Comparison of ENCODE assay signal across 33 cellular contexts in genomic region chr9:136424750-136425362, GRCh38. TPM values are rescaled to one million over a fixed set of nuclear protein-coding genes. Genes with fewer than 3 reads are reported as not detected.
DNase-seq lines count a peak whose midpoint lies in the region; ATAC-seq, FAIRE-seq and TF ChIP-seq lines count a peak whose summit lies in the region.
"Had no signal": no experiment of that assay in that cellular context is flagged by ENCODE, and none has a peak within 500 bp of the region (broad histone marks: within the 10 kb centered on the region; RNA-seq: fewer than 3 reads in every experiment).

No MANE protein-coding gene starts in this region.

- FAIRE-seq in GM12891 (lab: Jason Lieb, UNC): no peak
- FAIRE-seq: A549, bronchial epithelial cell, colon, RCC 7860, TTC549 had no signal

- 0 out of 2 replicates have a peak, but pooled peaks have one; percentile 25 for TF ChIP-seq POLR2A in GM12891 (IDR thresholded peaks at IDR 0.05; ENCODE audit: low read depth, low read length)

- no peaks in the 10 kb centered on the region for H3K4me1 Mint-ChIP-seq in activated CD8-positive, alpha-beta T cell treated with anti-CD3 and anti-CD28 coated beads for 36 hours (ENCODE audit: low read depth)
- H3K4me1 Mint-ChIP-seq in activated CD8-positive, alpha-beta T cell treated with anti-CD3 and anti-CD28 coated beads, Interleukin-2, amount 10 ng/mL, durations not matched to agents 7 days and 5 days (ENCODE audit: low read depth): peaks cover 3% of the 10 kb centered on the region
- H3K4me1 Mint-ChIP-seq in T-helper 17 cell (peaks cover 2% of the 10 kb centered on the region), neural crest cell (no peaks in the 10 kb centered on the region)
- H3K4me1 Mint-ChIP-seq: activated naive CD4-positive, alpha-beta T cell treated with anti-CD3 and anti-CD28 coated beads, Interleukin-2, amount 50 U/mL, for 24 hours had no signal

- H3K27ac Mint-ChIP-seq in activated CD8-positive, alpha-beta T cell treated with anti-CD3 and anti-CD28 coated beads for 36 hours: peak overlapping the region; percentile 52
- no peak overlapping the region for H3K27ac Mint-ChIP-seq in activated CD8-positive, alpha-beta T cell treated with anti-CD3 and anti-CD28 coated beads, Interleukin-2, amount 10 ng/mL, durations not matched to agents 7 days and 5 days
- H3K27ac Mint-ChIP-seq in T-helper 17 cell (no peak overlapping the region), neural crest cell (ENCODE audit: unreplicated experiment) (peak overlapping the region; percentile 35)
- H3K27ac Mint-ChIP-seq: activated naive CD4-positive, alpha-beta T cell treated with anti-CD3 and anti-CD28 coated beads, Interleukin-2, amount 50 U/mL, for 24 hours; T-helper 1 cell treated with Interleukin-12 subunit alpha and Interleukin-12 subunit beta and Interleukin-4 antibody, amounts not matched to agents 30 μg/mL and 1 μg/mL, for 36 hours had no signal

- no peaks in the 10 kb centered on the region for H3K9me3 Mint-ChIP-seq in activated CD8-positive, alpha-beta T cell treated with anti-CD3 and anti-CD28 coated beads for 36 hours
- H3K9me3 Mint-ChIP-seq in activated CD8-positive, alpha-beta T cell treated with anti-CD3 and anti-CD28 coated beads, Interleukin-2, amount 10 ng/mL, durations not matched to agents 7 days and 5 days (ENCODE audit: insufficient read depth): no peaks in the 10 kb centered on the region
- H3K9me3 Mint-ChIP-seq in neural crest cell: no peaks in the 10 kb centered on the region
- H3K9me3 Mint-ChIP-seq: activated naive CD4-positive, alpha-beta T cell treated with anti-CD3 and anti-CD28 coated beads, Interleukin-2, amount 50 U/mL, for 24 hours; activated T-cell treated with anti-CD3 and anti-CD28 coated beads, Interleukin-2, amount 50 U/mL, for 4 hours; naive thymus-derived CD4-positive, alpha-beta T cell; T-helper 1 cell treated with Interleukin-12 subunit alpha and Interleukin-12 subunit beta and Interleukin-4 antibody, amounts not matched to agents 30 μg/mL and 1 μg/mL, for 36 hours had no signal

- DNase-seq in activated CD8-positive, alpha-beta T cell treated with anti-CD3 and anti-CD28 coated beads for 36 hours: no peak
- no peak for DNase-seq in activated CD8-positive, alpha-beta T cell treated with anti-CD3 and anti-CD28 coated beads, Interleukin-2, amount 10 ng/mL, durations not matched to agents 7 days and 5 days
- DNase-seq in GM12891 (ENCODE audit: insufficient read length, low spot score): no peak
- no peak for DNase-seq in T-helper 17 cell
- no peak for DNase-seq in neural crest cell (ENCODE audit: low read depth, low spot score)
- DNase-seq in cerebellum (ENCODE audit: low spot score): no peak
- DNase-seq: activated CD4-positive, CD25-positive, alpha-beta regulatory T cell treated with anti-CD3 and anti-CD28 coated beads, Interleukin-2, amount 50 U/mL, for 72 hours; activated CD8-positive, alpha-beta memory T cell treated with anti-CD3 and anti-CD28 coated beads for 24 hours; activated T-cell treated with anti-CD3 and anti-CD28 coated beads, Interleukin-2, amount 50 U/mL, for 4 hours; aorta; GDM1; Kasumi-1; kidney glomerular epithelial cell; midbrain; MV-4-11; naive thymus-derived CD4-positive, alpha-beta T cell; NCI-H1436 treated with DMSO at 0.1 percent for 48 hours; NCI-H446; NCI-H82; occipital lobe; psoas muscle; stimulated activated CD4-positive, alpha-beta T cell treated with anti-CD3 and anti-CD28 coated beads, Interleukin-4, amount 100 ng/mL, for 24 hours; upper lobe of right lung had no signal

- POLR2A ChIA-PET in activated CD8-positive, alpha-beta T cell treated with anti-CD3 and anti-CD28 coated beads for 36 hours (lab: Charles Lee): interaction anchor here (0.6 to 2.8 kb wide), 9 partner anchors 8 to 352 kb away, joined by 3 to 13 read pairs (median 4); partner anchors contain the start of genes ENTR1 and PMPCA
- POLR2A ChIA-PET in activated CD8-positive, alpha-beta T cell treated with anti-CD3 and anti-CD28 coated beads, Interleukin-2, amount 10 ng/mL, durations not matched to agents 7 days and 5 days (lab: Charles Lee): interaction anchor here (0.6 to 1.5 kb wide), 4 partner anchors 11 to 1150 kb away, joined by 3 to 5 read pairs (median 4); no protein-coding TSS in a partner anchor

- H3K36me3 Mint-ChIP-seq in activated CD8-positive, alpha-beta T cell treated with anti-CD3 and anti-CD28 coated beads for 36 hours (ENCODE audit: low read depth): peaks cover 30% of the 10 kb centered on the region
- peaks cover 35% of the 10 kb centered on the region for H3K36me3 Mint-ChIP-seq in activated CD8-positive, alpha-beta T cell treated with anti-CD3 and anti-CD28 coated beads, Interleukin-2, amount 10 ng/mL, durations not matched to agents 7 days and 5 days (ENCODE audit: low read depth)
- H3K36me3 Mint-ChIP-seq in T-helper 17 cell (ENCODE audit: low read depth) (no peaks in the 10 kb centered on the region), neural crest cell (ENCODE audit: low read depth) (peaks cover 5% of the 10 kb centered on the region)

- H3K27me3 Mint-ChIP-seq in activated CD8-positive, alpha-beta T cell treated with anti-CD3 and anti-CD28 coated beads for 36 hours: no peaks in the 10 kb centered on the region
- H3K27me3 Mint-ChIP-seq in activated CD8-positive, alpha-beta T cell treated with anti-CD3 and anti-CD28 coated beads, Interleukin-2, amount 10 ng/mL, durations not matched to agents 7 days and 5 days (ENCODE audit: low read depth): no peaks in the 10 kb centered on the region
- H3K27me3 Mint-ChIP-seq in T-helper 17 cell (no peaks in the 10 kb centered on the region), neural crest cell (ENCODE audit: low read depth) (no peaks in the 10 kb centered on the region)
- H3K27me3 Mint-ChIP-seq: activated naive CD4-positive, alpha-beta T cell treated with anti-CD3 and anti-CD28 coated beads, Interleukin-2, amount 50 U/mL, for 24 hours; naive thymus-derived CD4-positive, alpha-beta T cell had no signal

- ATAC-seq in activated CD8-positive, alpha-beta T cell treated with anti-CD3 and anti-CD28 coated beads for 36 hours: no peak
- no peak for ATAC-seq in activated CD8-positive, alpha-beta T cell treated with anti-CD3 and anti-CD28 coated beads, Interleukin-2, amount 10 ng/mL, durations not matched to agents 7 days and 5 days
- ATAC-seq in T-helper 17 cell (peak; percentile 7), GM18517 (IDR thresholded peaks at IDR 0.05; ENCODE audit: unreplicated experiment) (no peak), HG03095 (IDR thresholded peaks at IDR 0.05; ENCODE audit: unreplicated experiment) (no peak)
- ATAC-seq: naive thymus-derived CD4-positive, alpha-beta T cell; psoas muscle had no signal

- TF ChIP-seq CTCF in activated CD8-positive, alpha-beta T cell treated with anti-CD3 and anti-CD28 coated beads for 36 hours (IDR thresholded peaks at IDR 0.05): no peak
- no peak for TF ChIP-seq CTCF in neural crest cell (conservative IDR thresholded peaks at IDR 0.05)

- CTCF ChIA-PET in activated CD8-positive, alpha-beta T cell treated with anti-CD3 and anti-CD28 coated beads for 36 hours (lab: Charles Lee): interaction anchor here (1.2 kb wide), 1 partner anchor 10 kb away, joined by 6 read pairs; no protein-coding TSS in a partner anchor
- CTCF ChIA-PET in activated CD8-positive, alpha-beta T cell treated with anti-CD3 and anti-CD28 coated beads, Interleukin-2, amount 10 ng/mL, durations not matched to agents 7 days and 5 days (lab: Charles Lee): interaction anchor here (0.6 to 1.4 kb wide), 3 partner anchors 23 to 29 kb away, joined by 3 to 4 read pairs (median 3); no protein-coding TSS in a partner anchor

- H3K9me3 ChIP-seq in T-helper 17 cell (ENCODE audit: control insufficient read depth, low read length, poor library complexity, severe bottlenecking): no peaks in the 10 kb centered on the region
- H3K9me3 ChIP-seq: A549, psoas muscle, SJSA1, upper lobe of right lung had no signal

- H3K4me3 Mint-ChIP-seq in activated CD8-positive, alpha-beta T cell treated with anti-CD3 and anti-CD28 coated beads for 36 hours: no peak overlapping the region
- H3K4me3 Mint-ChIP-seq in activated CD8-positive, alpha-beta T cell treated with anti-CD3 and anti-CD28 coated beads, Interleukin-2, amount 10 ng/mL, durations not matched to agents 7 days and 5 days: no peak overlapping the region
- H3K4me3 Mint-ChIP-seq in T-helper 17 cell (no peak overlapping the region), neural crest cell (peak overlapping the region; percentile 31)
- H3K4me3 Mint-ChIP-seq: activated naive CD4-positive, alpha-beta T cell treated with anti-CD3 and anti-CD28 coated beads, Interleukin-2, amount 50 U/mL, for 24 hours; activated T-cell treated with anti-CD3 and anti-CD28 coated beads, Interleukin-2, amount 50 U/mL, for 4 hours; naive thymus-derived CD4-positive, alpha-beta T cell; T-helper 1 cell treated with Interleukin-12 subunit alpha and Interleukin-12 subunit beta and Interleukin-4 antibody, amounts not matched to agents 30 μg/mL and 1 μg/mL, for 36 hours had no signal

- intact Hi-C loops in activated CD8-positive, alpha-beta T cell treated with anti-CD3 and anti-CD28 coated beads for 36 hours (cut with micrococcal nuclease): no loop called here

RNA-seq across cellular contexts. Expression of gene PMPCA, which starts 14.4 kb away (rescaled TPM):
- 100 to 1,000 TPM; 128 to 140 TPM for total RNA-seq in activated CD8-positive, alpha-beta T cell treated with anti-CD3 and anti-CD28 coated beads for 36 hours
- total RNA-seq in activated CD8-positive, alpha-beta T cell treated with anti-CD3 and anti-CD28 coated beads, Interleukin-2, amount 10 ng/mL, durations not matched to agents 7 days and 5 days: 10 to 100 TPM; 56.5 to 57.5 TPM
- polyA plus RNA-seq in GM12891 (2012; ENCODE audit: low read depth, missing spikeins): 111 TPM
- total RNA-seq in T-helper 17 cell (10 to 100 TPM; 62.2 to 80.3 TPM), neural crest cell (82.1 and 86.6 TPM in 2 replicates), cerebellum (20.8 TPM)

RNA-seq across cellular contexts. Expression of gene ENTR1, which starts 14.4 kb away (rescaled TPM):
- total RNA-seq in activated CD8-positive, alpha-beta T cell treated with anti-CD3 and anti-CD28 coated beads for 36 hours: 10 to 100 TPM; 65.9 to 66.8 TPM
- total RNA-seq in activated CD8-positive, alpha-beta T cell treated with anti-CD3 and anti-CD28 coated beads, Interleukin-2, amount 10 ng/mL, durations not matched to agents 7 days and 5 days: 10 to 100 TPM; 52.8 to 54.3 TPM
- polyA plus RNA-seq in GM12891 (2012; ENCODE audit: low read depth, missing spikeins): 33.7 TPM
- total RNA-seq in T-helper 17 cell (10 to 100 TPM; 46.5 to 51.8 TPM), neural crest cell (84.1 and 89.3 TPM in 2 replicates), cerebellum (18.3 TPM)

RNA-seq across cellular contexts. Expression of gene INPP5E, which starts 14.8 kb away (rescaled TPM):
- 10 to 100 TPM; 12.0 to 13.8 TPM for total RNA-seq in activated CD8-positive, alpha-beta T cell treated with anti-CD3 and anti-CD28 coated beads for 36 hours
- 10 to 100 TPM; 16.8 to 18.2 TPM for total RNA-seq in activated CD8-positive, alpha-beta T cell treated with anti-CD3 and anti-CD28 coated beads, Interleukin-2, amount 10 ng/mL, durations not matched to agents 7 days and 5 days
- polyA plus RNA-seq in GM12891 (2012; ENCODE audit: low read depth, missing spikeins): 6.6 TPM
- total RNA-seq in T-helper 17 cell (10 to 100 TPM; 26.0 to 32.7 TPM), neural crest cell (28.7 and 29.6 TPM in 2 replicates), cerebellum (11.1 TPM)

RNA-seq across cellular contexts. Expression of gene SNAPC4, which starts 24.9 kb away (rescaled TPM):
- total RNA-seq in activated CD8-positive, alpha-beta T cell treated with anti-CD3 and anti-CD28 coated beads for 36 hours: 10 to 100 TPM; 15.5 to 17.1 TPM
- 1 to 10 TPM; 9.5 to 9.6 TPM for total RNA-seq in activated CD8-positive, alpha-beta T cell treated with anti-CD3 and anti-CD28 coated beads, Interleukin-2, amount 10 ng/mL, durations not matched to agents 7 days and 5 days
- polyA plus RNA-seq in GM12891 (2012; ENCODE audit: low read depth, missing spikeins): 9.8 TPM
- 10 to 100 TPM; 10.6 to 11.0 TPM for total RNA-seq in T-helper 17 cell
- total RNA-seq in neural crest cell: 18.2 and 19.0 TPM in 2 replicates
- 6.3 TPM for total RNA-seq in cerebellum

RNA-seq across cellular contexts. Expression of gene CARD9, which starts 51.4 kb away (rescaled TPM):
- 1 to 10 TPM; 6.8 to 7.1 TPM for total RNA-seq in activated CD8-positive, alpha-beta T cell treated with anti-CD3 and anti-CD28 coated beads for 36 hours
- 1 to 10 TPM; 1.3 to 1.4 TPM for total RNA-seq in activated CD8-positive, alpha-beta T cell treated with anti-CD3 and anti-CD28 coated beads, Interleukin-2, amount 10 ng/mL, durations not matched to agents 7 days and 5 days
- 0.33 TPM for polyA plus RNA-seq in GM12891 (2012; ENCODE audit: low read depth, missing spikeins)
- total RNA-seq in T-helper 17 cell (1 to 10 TPM in 1 of 2 donors, under 1 TPM in 1; 0.86 to 1.9 TPM), neural crest cell (1.3 and 1.4 TPM in 2 replicates), cerebellum (1.9 TPM)

Comparison
In these comparisons a context has a peak if more than half of its experiments do, and no peak if none do; other contexts are left out.
1. H3K27ac Mint-ChIP-seq: peak in activated CD8-positive, alpha-beta T cell treated with anti-CD3 and anti-CD28 coated beads for 36 hours (single experiment) and neural crest cell (single experiment); none in activated CD8-positive, alpha-beta T cell treated with anti-CD3 and anti-CD28 coated beads, Interleukin-2, amount 10 ng/mL, durations not matched to agents 7 days and 5 days (single experiment) and T-helper 17 cell (single experiment).